Comparison of ENCODE assay signal across 15 cellular contexts in the genomic region with DNA sequence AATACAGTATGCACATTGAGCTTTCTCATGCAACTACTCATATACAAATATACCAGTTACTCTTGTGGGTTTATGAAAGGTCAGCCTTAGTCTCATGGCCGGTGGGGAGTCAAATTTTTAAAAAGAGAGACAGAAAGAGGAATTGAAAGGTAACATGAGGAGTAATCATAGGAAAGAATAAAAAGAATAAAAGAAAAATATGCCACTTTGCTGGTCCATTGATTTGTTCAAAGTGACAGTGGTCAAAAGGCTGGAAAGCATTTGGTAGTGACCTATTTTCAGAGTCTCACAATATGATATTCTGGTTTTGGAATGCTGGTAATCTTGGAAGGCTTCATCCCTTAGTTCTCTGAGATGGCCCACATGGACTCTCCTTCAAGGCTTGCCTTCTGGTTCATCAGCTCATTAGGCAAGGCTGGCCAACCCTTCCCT.
DNase-seq lines count a peak whose midpoint lies in the region; ATAC-seq, FAIRE-seq and TF ChIP-seq lines count a peak whose summit lies in the region.
"Had no signal": no experiment of that assay in that cellular context is flagged by ENCODE, and none has a peak within 500 bp of the region (broad histone marks: within the 10 kb centered on the region; RNA-seq: fewer than 3 reads in every experiment).

No MANE protein-coding gene starts in this region.

- no peak for TF ChIP-seq CTCF in coronary artery (IDR thresholded peaks at IDR 0.05)

- no peak for DNase-seq in coronary artery (ENCODE audit: low spot score)
- peak; percentile 13 for DNase-seq in stimulated activated naive B cell treated with anti-CD40 and anti-IgM and Interleukin-4, amounts not matched to agents 10 μg/mL and 1 μg/mL and 100 μg/mL, for 72 hours
- DNase-seq in frontal cortex (ENCODE audit: low spot score in 2 of 2) = no peak
- DNase-seq in amygdala (lab: John Stamatoyannopoulos, UW) = no peak
- no peak for DNase-seq in NOMO-1 treated with dmso at 0.1 percent for 144 hours (lab: John Stamatoyannopoulos, UW; ENCODE audit: unreplicated experiment)
- DNase-seq in inferior parietal cortex (ENCODE audit: extremely low spot score) = no peak
- DNase-seq: activated CD4-positive, alpha-beta T cell treated with anti-CD3 and anti-CD28 coated beads, Interleukin-2, amount 50 U/mL, for 48 hours; activated gamma-delta T cell treated with Interleukin-2 at 50 U/mL for 16 hours; caudate nucleus; GF-D8; NCI-H1105; NCI-H345 had no signal

- H3K36me3 Mint-ChIP-seq in stimulated activated naive B cell treated with anti-CD40 and anti-IgM and Interleukin-4, amounts not matched to agents 10 μg/mL and 1 μg/mL and 100 μg/mL, for 72 hours = no peaks in the 10 kb centered on the region

- peak overlapping the region; percentile 60 to 86 for H3K27ac ChIP-seq in coronary artery

- no peak overlapping the region for H3K4me3 Mint-ChIP-seq in stimulated activated naive B cell treated with anti-CD40 and anti-IgM and Interleukin-4, amounts not matched to agents 10 μg/mL and 1 μg/mL and 100 μg/mL, for 72 hours

- H3K4me3 ChIP-seq in coronary artery = no peak overlapping the region

- peaks cover 13 to 29% of the 10 kb centered on the region in 2 donors for H3K4me1 Mint-ChIP-seq in stimulated activated naive B cell treated with anti-CD40 and anti-IgM and Interleukin-4, amounts not matched to agents 10 μg/mL and 1 μg/mL and 100 μg/mL, for 72 hours

- ATAC-seq in GM19351 (IDR thresholded peaks at IDR 0.05; ENCODE audit: unreplicated experiment) (peak; percentile 66), HG02798 (IDR thresholded peaks at IDR 0.05; ENCODE audit: poor library complexity, unreplicated experiment) (peak; percentile 52)
- ATAC-seq in stimulated activated naive B cell treated with anti-CD40 and anti-IgM and Interleukin-4, amounts not matched to agents 10 μg/mL and 1 μg/mL and 100 μg/mL, for 72 hours (replicated peaks) = peak; percentile 87 to 92
- ATAC-seq: Panc1 had no signal

- H3K27me3 Mint-ChIP-seq in stimulated activated naive B cell treated with anti-CD40 and anti-IgM and Interleukin-4, amounts not matched to agents 10 μg/mL and 1 μg/mL and 100 μg/mL, for 72 hours = no peaks in the 10 kb centered on the region

- no peak for FAIRE-seq in frontal cortex (lab: Jason Lieb, UNC)

- no peak overlapping the region for H3K27ac Mint-ChIP-seq in stimulated activated naive B cell treated with anti-CD40 and anti-IgM and Interleukin-4, amounts not matched to agents 10 μg/mL and 1 μg/mL and 100 μg/mL, for 72 hours

- no peaks in the 10 kb centered on the region for H3K9me3 Mint-ChIP-seq in stimulated activated naive B cell treated with anti-CD40 and anti-IgM and Interleukin-4, amounts not matched to agents 10 μg/mL and 1 μg/mL and 100 μg/mL, for 72 hours
